ENCODE assay signal across 1 cellular context in the genomic region with DNA sequence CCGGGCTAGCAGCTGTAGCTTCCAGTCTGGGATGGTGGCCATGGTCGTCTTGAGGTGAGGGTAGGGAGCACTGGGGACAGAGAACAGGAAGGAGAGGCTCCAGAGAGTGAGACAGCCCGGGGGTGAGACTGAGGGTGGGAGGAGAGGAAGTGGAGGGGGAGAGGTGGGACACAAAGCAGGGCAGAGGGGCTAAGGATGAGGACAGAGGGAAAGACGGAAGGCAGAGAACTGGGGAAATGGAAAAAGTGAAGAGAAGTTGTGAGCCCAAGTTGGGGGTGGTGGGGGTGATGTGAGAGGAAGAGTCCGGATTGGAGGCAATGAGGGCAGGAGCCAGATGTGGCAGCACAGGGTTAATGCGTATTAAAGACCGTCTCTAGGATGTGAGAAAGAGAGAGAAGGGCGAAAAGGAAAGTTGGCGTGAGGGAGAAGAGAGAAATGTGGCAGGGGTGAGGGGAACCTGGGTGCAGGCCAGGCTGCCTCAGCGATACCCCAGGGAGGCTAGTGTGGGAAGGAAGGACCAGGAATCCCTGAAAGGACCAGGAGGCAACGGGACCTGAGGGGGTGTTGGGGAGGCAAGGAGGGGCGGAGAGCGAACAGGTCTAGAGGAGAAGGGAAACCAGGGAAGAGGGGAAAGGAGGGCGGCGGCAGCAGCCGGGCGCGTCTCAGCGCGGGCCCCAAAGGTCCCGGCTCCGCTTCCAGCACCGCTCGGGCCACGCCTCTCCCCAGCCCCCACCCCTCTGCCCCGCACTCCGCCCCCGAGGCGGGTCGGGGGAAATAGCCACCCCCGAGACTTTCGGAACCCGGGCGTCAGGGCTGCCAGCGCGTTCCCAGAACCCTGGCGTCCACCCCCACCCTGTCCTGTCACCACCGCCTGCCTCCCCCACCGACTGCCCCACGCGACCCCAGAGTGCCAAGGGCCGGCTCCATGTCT.
TF ChIP-seq lines count a peak whose summit lies in the region.

Gene PPP1R18 (minus strand): TSS at position 669 of the 931 bp plus-strand sequence. CDS start 627 bp downstream, at position 42.

TF ChIP-seq in HepG2, 621 proteins besides CTCF, POLR2A, EP300 and RAD21 (continued from another document and continues in another):
- TF ChIP-seq, protein P1, sequence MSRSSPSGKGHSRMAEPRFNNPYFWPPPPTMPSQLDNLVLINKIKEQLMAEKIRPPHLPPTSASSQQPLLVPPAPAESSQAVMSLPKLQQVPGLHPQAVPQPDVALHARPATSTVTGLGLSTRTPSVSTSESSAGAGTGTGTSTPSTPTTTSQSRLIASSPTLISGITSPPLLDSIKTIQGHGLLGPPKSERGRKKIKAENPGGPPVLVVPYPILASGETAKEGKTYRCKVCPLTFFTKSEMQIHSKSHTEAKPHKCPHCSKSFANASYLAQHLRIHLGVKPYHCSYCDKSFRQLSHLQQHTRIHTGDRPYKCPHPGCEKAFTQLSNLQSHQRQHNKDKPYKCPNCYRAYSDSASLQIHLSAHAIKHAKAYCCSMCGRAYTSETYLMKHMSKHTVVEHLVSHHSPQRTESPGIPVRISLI (CRISPR knock-in tag; IDR thresholded peaks at IDR 0.05; ENCODE audit: borderline replicate concordance) = no peak
- TF ChIP-seq HNRNPUL1 (IDR thresholded peaks at IDR 0.05; ENCODE audit: low read depth, low read length) = no peak
- TF ChIP-seq HOXA9 (CRISPR knock-in tag; IDR thresholded peaks at IDR 0.05; ENCODE audit: borderline replicate concordance) = no peak
- no peak for TF ChIP-seq BRF2 (CRISPR knock-in tag; IDR thresholded peaks at IDR 0.05)
- TF ChIP-seq, protein P2, sequence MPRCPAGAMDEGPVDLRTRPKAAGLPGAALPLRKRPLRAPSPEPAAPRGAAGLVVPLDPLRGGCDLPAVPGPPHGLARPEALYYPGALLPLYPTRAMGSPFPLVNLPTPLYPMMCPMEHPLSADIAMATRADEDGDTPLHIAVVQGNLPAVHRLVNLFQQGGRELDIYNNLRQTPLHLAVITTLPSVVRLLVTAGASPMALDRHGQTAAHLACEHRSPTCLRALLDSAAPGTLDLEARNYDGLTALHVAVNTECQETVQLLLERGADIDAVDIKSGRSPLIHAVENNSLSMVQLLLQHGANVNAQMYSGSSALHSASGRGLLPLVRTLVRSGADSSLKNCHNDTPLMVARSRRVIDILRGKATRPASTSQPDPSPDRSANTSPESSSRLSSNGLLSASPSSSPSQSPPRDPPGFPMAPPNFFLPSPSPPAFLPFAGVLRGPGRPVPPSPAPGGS (CRISPR knock-in tag; IDR thresholded peaks at IDR 0.05) = no peak
- no peak for TF ChIP-seq SCMH1 (CRISPR knock-in tag; IDR thresholded peaks at IDR 0.05; ENCODE audit: borderline replicate concordance)
- TF ChIP-seq ZNF333 (CRISPR knock-in tag; IDR thresholded peaks at IDR 0.05; ENCODE audit: borderline replicate concordance) = no peak
- TF ChIP-seq ZNF589 (CRISPR knock-in tag; conservative IDR thresholded peaks at IDR 0.05) = peak; percentile 46; the same call in 1 of the 2 replicates
- TF ChIP-seq SOX5 (CRISPR knock-in tag; IDR thresholded peaks at IDR 0.05; ENCODE audit: borderline replicate concordance) = no peak
- TF ChIP-seq TRIM24 (CRISPR knock-in tag; IDR thresholded peaks at IDR 0.05) = no peak
- TF ChIP-seq ZNF776 (CRISPR knock-in tag; IDR thresholded peaks at IDR 0.05) = no peak
- no peak for TF ChIP-seq ZNF567 (CRISPR knock-in tag; IDR thresholded peaks at IDR 0.05; ENCODE audit: borderline replicate concordance)
- TF ChIP-seq BHLHE40 (IDR thresholded peaks at IDR 0.05; ENCODE audit: low read length) = no peak
- TF ChIP-seq SRSF4 (IDR thresholded peaks at IDR 0.05; ENCODE audit: low read depth, low read length, poor library complexity, severe bottlenecking) = no peak
- no peak for TF ChIP-seq SMYD3 (CRISPR knock-in tag; IDR thresholded peaks at IDR 0.05)
- TF ChIP-seq ZNF652 (CRISPR knock-in tag; IDR thresholded peaks at IDR 0.05; ENCODE audit: borderline replicate concordance, low read depth) = peak; percentile 59; the same call in 1 of the 2 replicates
- TF ChIP-seq, protein P3, sequence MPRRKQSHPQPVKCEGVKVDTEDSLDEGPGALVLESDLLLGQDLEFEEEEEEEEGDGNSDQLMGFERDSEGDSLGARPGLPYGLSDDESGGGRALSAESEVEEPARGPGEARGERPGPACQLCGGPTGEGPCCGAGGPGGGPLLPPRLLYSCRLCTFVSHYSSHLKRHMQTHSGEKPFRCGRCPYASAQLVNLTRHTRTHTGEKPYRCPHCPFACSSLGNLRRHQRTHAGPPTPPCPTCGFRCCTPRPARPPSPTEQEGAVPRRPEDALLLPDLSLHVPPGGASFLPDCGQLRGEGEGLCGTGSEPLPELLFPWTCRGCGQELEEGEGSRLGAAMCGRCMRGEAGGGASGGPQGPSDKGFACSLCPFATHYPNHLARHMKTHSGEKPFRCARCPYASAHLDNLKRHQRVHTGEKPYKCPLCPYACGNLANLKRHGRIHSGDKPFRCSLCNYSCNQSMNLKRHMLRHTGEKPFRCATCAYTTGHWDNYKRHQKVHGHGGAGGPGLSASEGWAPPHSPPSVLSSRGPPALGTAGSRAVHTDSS (CRISPR knock-in tag; conservative IDR thresholded peaks at IDR 0.05) = no peak
- no peak for TF ChIP-seq ZNF577 (CRISPR knock-in tag; IDR thresholded peaks at IDR 0.05; ENCODE audit: borderline replicate concordance, low read depth)
- TF ChIP-seq MAFG (CRISPR knock-in tag; IDR thresholded peaks at IDR 0.05) = no peak
- TF ChIP-seq ASH2L (IDR thresholded peaks at IDR 0.05; ENCODE audit: insufficient read length, low read depth, low read length) = no peak
- TF ChIP-seq ZFX (CRISPR knock-in tag; IDR thresholded peaks at IDR 0.05; ENCODE audit: low read depth) = no peak; the same call in 1 of the 2 replicates
- TF ChIP-seq GFI1 (CRISPR knock-in tag; IDR thresholded peaks at IDR 0.05; ENCODE audit: borderline replicate concordance) = no peak; the same call in 1 of the 2 replicates
- no peak for TF ChIP-seq SRSF1 (optimal IDR thresholded peaks at IDR 0.05; ENCODE audit: low read depth, low read length)
- no peak for TF ChIP-seq GABPA (IDR thresholded peaks at IDR 0.05; ENCODE audit: low read depth, low read length)
- TF ChIP-seq GABPA (CRISPR knock-in tag; IDR thresholded peaks at IDR 0.05; ENCODE audit: low read depth) = no peak
- TF ChIP-seq ZNF883 (CRISPR knock-in tag; IDR thresholded peaks at IDR 0.05; ENCODE audit: not compliant biosample characterization) = no peak
- TF ChIP-seq NONO (IDR thresholded peaks at IDR 0.05) = no peak
- TF ChIP-seq NONO (CRISPR knock-in tag; conservative IDR thresholded peaks at IDR 0.05) = peak; percentile 46; the same call in 1 of the 2 replicates
- TF ChIP-seq ZBTB44 (CRISPR knock-in tag; IDR thresholded peaks at IDR 0.05) = no peak
- 0 out of 2 replicates have a peak, but pooled peaks have one; percentile 26 for TF ChIP-seq ZNF878 (CRISPR knock-in tag; IDR thresholded peaks at IDR 0.05)
- TF ChIP-seq ZNF850 (CRISPR knock-in tag; conservative IDR thresholded peaks at IDR 0.05) = no peak
- TF ChIP-seq, protein P4, sequence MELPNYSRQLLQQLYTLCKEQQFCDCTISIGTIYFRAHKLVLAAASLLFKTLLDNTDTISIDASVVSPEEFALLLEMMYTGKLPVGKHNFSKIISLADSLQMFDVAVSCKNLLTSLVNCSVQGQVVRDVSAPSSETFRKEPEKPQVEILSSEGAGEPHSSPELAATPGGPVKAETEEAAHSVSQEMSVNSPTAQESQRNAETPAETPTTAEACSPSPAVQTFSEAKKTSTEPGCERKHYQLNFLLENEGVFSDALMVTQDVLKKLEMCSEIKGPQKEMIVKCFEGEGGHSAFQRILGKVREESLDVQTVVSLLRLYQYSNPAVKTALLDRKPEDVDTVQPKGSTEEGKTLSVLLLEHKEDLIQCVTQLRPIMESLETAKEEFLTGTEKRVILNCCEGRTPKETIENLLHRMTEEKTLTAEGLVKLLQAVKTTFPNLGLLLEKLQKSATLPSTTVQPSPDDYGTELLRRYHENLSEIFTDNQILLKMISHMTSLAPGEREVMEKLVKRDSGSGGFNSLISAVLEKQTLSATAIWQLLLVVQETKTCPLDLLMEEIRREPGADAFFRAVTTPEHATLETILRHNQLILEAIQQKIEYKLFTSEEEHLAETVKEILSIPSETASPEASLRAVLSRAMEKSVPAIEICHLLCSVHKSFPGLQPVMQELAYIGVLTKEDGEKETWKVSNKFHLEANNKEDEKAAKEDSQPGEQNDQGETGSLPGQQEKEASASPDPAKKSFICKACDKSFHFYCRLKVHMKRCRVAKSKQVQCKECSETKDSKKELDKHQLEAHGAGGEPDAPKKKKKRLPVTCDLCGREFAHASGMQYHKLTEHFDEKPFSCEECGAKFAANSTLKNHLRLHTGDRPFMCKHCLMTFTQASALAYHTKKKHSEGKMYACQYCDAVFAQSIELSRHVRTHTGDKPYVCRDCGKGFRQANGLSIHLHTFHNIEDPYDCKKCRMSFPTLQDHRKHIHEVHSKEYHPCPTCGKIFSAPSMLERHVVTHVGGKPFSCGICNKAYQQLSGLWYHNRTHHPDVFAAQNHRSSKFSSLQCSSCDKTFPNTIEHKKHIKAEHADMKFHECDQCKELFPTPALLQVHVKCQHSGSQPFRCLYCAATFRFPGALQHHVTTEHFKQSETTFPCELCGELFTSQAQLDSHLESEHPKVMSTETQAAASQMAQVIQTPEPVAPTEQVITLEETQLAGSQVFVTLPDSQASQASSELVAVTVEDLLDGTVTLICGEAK (IDR thresholded peaks at IDR 0.05) = no peak
- TF ChIP-seq, protein P4 (CRISPR knock-in tag; IDR thresholded peaks at IDR 0.05) = no peak
- TF ChIP-seq ZNF136 (CRISPR knock-in tag; IDR thresholded peaks at IDR 0.05; ENCODE audit: low read depth) = no peak
- TF ChIP-seq RFX5 (IDR thresholded peaks at IDR 0.05; ENCODE audit: low read depth, low read length) = no peak
- no peak for TF ChIP-seq AGO1 (IDR thresholded peaks at IDR 0.05; ENCODE audit: low read depth, low read length, poor library complexity, severe bottlenecking)
- TF ChIP-seq ZNF580 (CRISPR knock-in tag; IDR thresholded peaks at IDR 0.05; ENCODE audit: borderline replicate concordance, low read depth) = no peak
- TF ChIP-seq HMGA1 (CRISPR knock-in tag; conservative IDR thresholded peaks at IDR 0.05) = no peak
- no peak for TF ChIP-seq SP5 (CRISPR knock-in tag; IDR thresholded peaks at IDR 0.05; ENCODE audit: borderline replicate concordance, low read depth)
- no peak for TF ChIP-seq HES4 (CRISPR knock-in tag; IDR thresholded peaks at IDR 0.05; ENCODE audit: borderline replicate concordance)
- no peak for TF ChIP-seq NCOA5 (CRISPR knock-in tag; IDR thresholded peaks at IDR 0.05)
- TF ChIP-seq RNF2 (conservative IDR thresholded peaks at IDR 0.05; ENCODE audit: low read depth) = no peak
- no peak for TF ChIP-seq ZNF367 (CRISPR knock-in tag; IDR thresholded peaks at IDR 0.05; ENCODE audit: borderline replicate concordance)
- TF ChIP-seq ZNF792 (CRISPR knock-in tag; IDR thresholded peaks at IDR 0.05) = no peak
- 0 out of 2 replicates have a peak, but pooled peaks have one; percentile 43 for TF ChIP-seq JUNB (CRISPR knock-in tag; IDR thresholded peaks at IDR 0.05; ENCODE audit: borderline replicate concordance)
- no peak for TF ChIP-seq ELF3 (CRISPR knock-in tag; IDR thresholded peaks at IDR 0.05)
